In the genomic region with DNA sequence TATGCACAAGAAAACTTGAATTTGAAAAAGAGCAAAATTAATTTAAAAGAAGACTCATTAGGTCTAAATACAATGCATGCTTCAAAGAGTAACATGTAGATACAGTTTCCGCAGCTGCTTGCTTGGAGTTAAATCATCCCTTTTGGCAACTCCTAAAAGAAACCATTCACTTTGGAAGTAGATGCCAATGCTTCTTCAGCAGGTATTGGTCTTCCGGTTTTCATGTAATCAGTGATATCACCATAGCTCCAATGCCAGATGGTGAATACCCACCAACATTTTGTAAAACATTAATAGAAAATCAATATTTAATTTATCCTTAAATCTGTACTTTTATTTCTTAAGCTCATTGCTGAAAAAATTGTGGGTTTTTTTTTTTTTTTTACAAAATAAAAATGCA, we compare ENCODE assay signal across 35 cellular contexts.
"Had no signal": no experiment of that assay in that cellular context is flagged by ENCODE, and none has a peak within 500 bp of the region (broad histone marks: within the 10 kb centered on the region; RNA-seq: fewer than 3 reads in every experiment).

No MANE protein-coding gene starts in this region.

- H3K4me3 ChIP-seq: MG63 had no signal

- H3K36me3 ChIP-seq: MG63 had no signal

- H3K27me3 ChIP-seq: MG63 had no signal

- H3K27ac ChIP-seq: KMS-11 had no signal

- DNase-seq: Karpas-422, Kasumi-1, KBM-7, KG1, MG63, MM.1S, MV-4-11, NCI-H1048, NCI-H1092, NCI-H1092 treated with DMSO at 0.1 percent for 48 hours, NCI-H1105, NCI-H1105 treated with DMSO at 0.1 percent for 48 hours, NCI-H1417 treated with DMSO at 0.1 percent for 48 hours, NCI-H1436, NCI-H1436 treated with DMSO at 0.1 percent for 48 hours, NCI-H146, NCI-H1694, NCI-H1694 treated with DMSO at 0.1 percent for 48 hours, NCI-H187, NCI-H187 treated with DMSO at 0.1 percent for 48 hours, NCI-H1930, NCI-H2029, NCI-H2029 treated with DMSO at 0.1 percent for 48 hours, NCI-H2081, NCI-H2081 treated with DMSO at 0.1 percent for 48 hours, NCI-H2107, NCI-H2171, NCI-H2171 treated with DMSO at 0.1 percent for 48 hours, NCI-H2227 treated with DMSO at 0.1 percent for 48 hours, NCI-H226, NCI-H345, NCI-H446 treated with DMSO at 0.1 percent for 48 hours, NCI-H510A, NCI-H510A treated with DMSO at 0.1 percent for 48 hours had no signal

- H3K9me3 ChIP-seq: MG63 had no signal
